17 cellular contexts compared by ENCODE assay signal in genomic region chr12:114710151-114710550, GRCh38.
"Had no signal": no experiment of that assay in that cellular context is flagged by ENCODE, and none has a peak within 500 bp of the region (broad histone marks: within the 10 kb centered on the region; RNA-seq: fewer than 3 reads in every experiment).

No MANE protein-coding gene starts in this region.

- H3K36me3 Mint-ChIP-seq: naive thymus-derived CD8-positive, alpha-beta T cell had no signal

- H3K4me1 ChIP-seq: adrenal gland, gastroesophageal sphincter, right atrium auricular region, transverse colon had no signal

- H3K4me1 Mint-ChIP-seq: activated naive CD4-positive, alpha-beta T cell treated with anti-CD3 and anti-CD28 coated beads, Interleukin-2, amount 50 U/mL, for 24 hours; naive thymus-derived CD8-positive, alpha-beta T cell had no signal

- H3K36me3 ChIP-seq: adrenal gland, gastroesophageal sphincter, right atrium auricular region, transverse colon had no signal

- DNase-seq: activated CD8-positive, alpha-beta T cell treated with anti-CD3 and anti-CD28 coated beads for 36 hours; activated effector memory CD4-positive, alpha-beta T cell treated with anti-CD3 and anti-CD28 coated beads, Interleukin-2, amount 50 U/mL, for 16 hours; activated T-cell treated with anti-CD3 and anti-CD28 coated beads, Interleukin-2, amount 50 U/mL, for 4 hours; adrenal gland; naive thymus-derived CD8-positive, alpha-beta T cell; nucleus accumbens; stimulated activated CD4-positive, alpha-beta T cell treated with anti-CD3 and anti-CD28 coated beads, Interleukin-4, amount 100 ng/mL, for 24 hours; stimulated activated naive CD4-positive, alpha-beta T cell; T-helper 1 cell; T1000; transverse colon had no signal

- H3K4me3 Mint-ChIP-seq: activated CD8-positive, alpha-beta T cell treated with anti-CD3 and anti-CD28 coated beads for 36 hours; activated naive CD4-positive, alpha-beta T cell treated with anti-CD3 and anti-CD28 coated beads, Interleukin-2, amount 50 U/mL, for 24 hours; activated T-cell treated with anti-CD3 and anti-CD28 coated beads, Interleukin-2, amount 50 U/mL, for 4 hours; naive thymus-derived CD8-positive, alpha-beta T cell had no signal

- H3K27me3 ChIP-seq: adrenal gland had no signal

- ATAC-seq: activated CD8-positive, alpha-beta T cell treated with anti-CD3 and anti-CD28 coated beads for 36 hours; activated T-cell treated with anti-CD3 and anti-CD28 coated beads, Interleukin-2, amount 50 U/mL, for 4 hours; gastroesophageal sphincter; left lobe of liver; naive thymus-derived CD8-positive, alpha-beta T cell had no signal

- H3K9me3 ChIP-seq: adrenal gland had no signal

- H3K9me3 Mint-ChIP-seq: activated naive CD4-positive, alpha-beta T cell treated with anti-CD3 and anti-CD28 coated beads, Interleukin-2, amount 50 U/mL, for 24 hours; activated T-cell treated with anti-CD3 and anti-CD28 coated beads, Interleukin-2, amount 50 U/mL, for 4 hours had no signal

- H3K27ac ChIP-seq: adrenal gland, gastroesophageal sphincter, right atrium auricular region, skin epidermis, transverse colon had no signal

- H3K27ac Mint-ChIP-seq: activated CD8-positive, alpha-beta T cell treated with anti-CD3 and anti-CD28 coated beads for 36 hours; activated naive CD4-positive, alpha-beta T cell treated with anti-CD3 and anti-CD28 coated beads, Interleukin-2, amount 50 U/mL, for 24 hours; naive thymus-derived CD8-positive, alpha-beta T cell; progenitor cell of endocrine pancreas had no signal

- H3K4me3 ChIP-seq: adrenal gland, gastroesophageal sphincter, right atrium auricular region, skin epidermis, transverse colon had no signal
